Comparison of ENCODE assay signal across 16 cellular contexts in the genomic region with DNA sequence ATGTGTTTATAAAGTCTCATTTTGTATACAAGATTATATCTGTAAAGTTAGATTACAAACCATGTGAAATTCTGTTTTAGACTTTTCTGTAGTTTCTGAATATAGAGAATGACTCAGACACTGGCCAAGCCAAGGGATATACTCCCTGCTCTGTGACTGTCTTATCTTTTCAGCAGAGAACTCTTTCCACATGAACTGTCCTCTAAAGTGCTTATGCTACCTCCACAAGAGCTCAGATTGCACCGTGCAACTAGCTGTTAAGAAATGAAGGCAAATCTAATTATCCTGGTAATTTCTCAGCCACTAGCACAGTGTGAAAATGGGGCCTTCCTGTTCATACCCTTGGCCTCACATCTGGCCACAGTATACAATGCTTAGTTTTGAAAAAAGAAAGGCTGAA.
"Had no signal": no experiment of that assay in that cellular context is flagged by ENCODE, and none has a peak within 500 bp of the region (broad histone marks: within the 10 kb centered on the region; RNA-seq: fewer than 3 reads in every experiment).

No MANE protein-coding gene starts in this region.

- H3K4me1 Mint-ChIP-seq: activated CD4-positive, alpha-beta memory T cell treated with anti-CD3 and anti-CD28 coated beads, Interleukin-2, amount 10 ng/mL, durations not matched to agents 7 days and 5 days; activated CD4-positive, alpha-beta T cell treated with anti-CD3 and anti-CD28 coated beads for 36 hours; activated naive CD8-positive, alpha-beta T cell treated with anti-CD3 and anti-CD28 coated beads, Interleukin-2, amount 10 ng/mL, durations not matched to agents 7 days and 5 days had no signal

- H3K4me3 Mint-ChIP-seq: activated CD4-positive, alpha-beta memory T cell treated with anti-CD3 and anti-CD28 coated beads, Interleukin-2, amount 10 ng/mL, durations not matched to agents 7 days and 5 days; activated CD4-positive, alpha-beta T cell treated with anti-CD3 and anti-CD28 coated beads for 36 hours; activated naive CD8-positive, alpha-beta T cell treated with anti-CD3 and anti-CD28 coated beads, Interleukin-2, amount 10 ng/mL, durations not matched to agents 7 days and 5 days; activated T-cell treated with anti-CD3 and anti-CD28 coated beads, Interleukin-2, amount 50 U/mL, for 72 hours; dendritic cell treated with granulocyte-macrophage colony-stimulating factor and Interleukin-4, amounts not matched to agents 40 ng/mL and 50 ng/mL, for 4 days; neural progenitor cell had no signal

- H3K4me3 ChIP-seq: ascending aorta, heart right ventricle, neural progenitor cell, smooth muscle cell, thyroid gland, uterus had no signal

- ATAC-seq: activated CD4-positive, alpha-beta T cell treated with anti-CD3 and anti-CD28 coated beads for 36 hours; activated T-cell treated with anti-CD3 and anti-CD28 coated beads, Interleukin-2, amount 50 U/mL, for 72 hours had no signal

- H3K36me3 Mint-ChIP-seq: activated naive CD8-positive, alpha-beta T cell treated with anti-CD3 and anti-CD28 coated beads, Interleukin-2, amount 10 ng/mL, durations not matched to agents 7 days and 5 days; neural progenitor cell had no signal

- H3K27ac Mint-ChIP-seq: activated CD4-positive, alpha-beta memory T cell treated with anti-CD3 and anti-CD28 coated beads, Interleukin-2, amount 10 ng/mL, durations not matched to agents 7 days and 5 days; activated CD4-positive, alpha-beta T cell treated with anti-CD3 and anti-CD28 coated beads for 36 hours; activated naive CD8-positive, alpha-beta T cell treated with anti-CD3 and anti-CD28 coated beads, Interleukin-2, amount 10 ng/mL, durations not matched to agents 7 days and 5 days; activated T-cell treated with anti-CD3 and anti-CD28 coated beads, Interleukin-2, amount 50 U/mL, for 72 hours; dendritic cell treated with granulocyte-macrophage colony-stimulating factor and Interleukin-4, amounts not matched to agents 40 ng/mL and 50 ng/mL, for 4 days; neural progenitor cell had no signal

- H3K9me3 Mint-ChIP-seq: activated CD4-positive, alpha-beta memory T cell treated with anti-CD3 and anti-CD28 coated beads, Interleukin-2, amount 10 ng/mL, durations not matched to agents 7 days and 5 days; activated naive CD8-positive, alpha-beta T cell treated with anti-CD3 and anti-CD28 coated beads, Interleukin-2, amount 10 ng/mL, durations not matched to agents 7 days and 5 days; activated T-cell treated with anti-CD3 and anti-CD28 coated beads, Interleukin-2, amount 50 U/mL, for 72 hours; dendritic cell treated with granulocyte-macrophage colony-stimulating factor and Interleukin-4, amounts not matched to agents 40 ng/mL and 50 ng/mL, for 4 days had no signal

- DNase-seq: activated CD4-positive, alpha-beta memory T cell treated with anti-CD3 and anti-CD28 coated beads, Interleukin-2, amount 10 ng/mL, durations not matched to agents 7 days and 5 days; activated CD4-positive, alpha-beta T cell treated with anti-CD3 and anti-CD28 coated beads for 36 hours; activated gamma-delta T cell treated with Interleukin-2 at 50 U/mL for 16 hours; activated naive CD8-positive, alpha-beta T cell treated with anti-CD3 and anti-CD28 coated beads, Interleukin-2, amount 10 ng/mL, durations not matched to agents 7 days and 5 days; activated T-cell treated with anti-CD3 and anti-CD28 coated beads, Interleukin-2, amount 50 U/mL, for 72 hours; foreskin melanocyte; heart right ventricle; kidney; T-helper 9 cell; thyroid gland; uterus; WERI-Rb-1 had no signal

- H3K27me3 Mint-ChIP-seq: activated CD4-positive, alpha-beta memory T cell treated with anti-CD3 and anti-CD28 coated beads, Interleukin-2, amount 10 ng/mL, durations not matched to agents 7 days and 5 days; activated naive CD8-positive, alpha-beta T cell treated with anti-CD3 and anti-CD28 coated beads, Interleukin-2, amount 10 ng/mL, durations not matched to agents 7 days and 5 days; dendritic cell treated with granulocyte-macrophage colony-stimulating factor and Interleukin-4, amounts not matched to agents 40 ng/mL and 50 ng/mL, for 4 days had no signal
